In genomic region chr10:22460531-22461403, GRCh38 we compare ENCODE assay signal across 36 cellular contexts.
"Had no signal": no experiment of that assay in that cellular context is flagged by ENCODE, and none has a peak within 500 bp of the region (broad histone marks: within the 10 kb centered on the region; RNA-seq: fewer than 3 reads in every experiment).

No MANE protein-coding gene starts in this region.

- H3K9me3 ChIP-seq: adrenal gland, body of pancreas, breast epithelium had no signal

- H3K27ac ChIP-seq: adrenal gland, body of pancreas, brain microvascular endothelial cell, breast epithelium, VCaP had no signal

- H3K27me3 ChIP-seq: adrenal gland, body of pancreas, brain microvascular endothelial cell, breast epithelium had no signal

- H3K36me3 Mint-ChIP-seq: activated CD4-positive, alpha-beta memory T cell treated with anti-CD3 and anti-CD28 coated beads for 36 hours; activated naive CD4-positive, alpha-beta T cell treated with anti-CD3 and anti-CD28 coated beads, Interleukin-2, amount 50 U/mL, for 72 hours; activated naive CD8-positive, alpha-beta T cell treated with anti-CD3 and anti-CD28 coated beads for 36 hours had no signal

- H3K9me3 Mint-ChIP-seq: activated CD4-positive, alpha-beta T cell treated with anti-CD3 and anti-CD28 coated beads, Interleukin-2, amount 10 ng/mL, durations not matched to agents 24 days and 14 days; activated CD8-positive, alpha-beta T cell treated with anti-CD3 and anti-CD28 coated beads for 36 hours; activated naive CD4-positive, alpha-beta T cell treated with anti-CD3 and anti-CD28 coated beads for 36 hours; activated naive CD4-positive, alpha-beta T cell treated with anti-CD3 and anti-CD28 coated beads, Interleukin-2, amount 50 U/mL, for 72 hours; activated naive CD8-positive, alpha-beta T cell treated with anti-CD3 and anti-CD28 coated beads for 36 hours; activated T-helper 17 cell treated with anti-CD3 and anti-CD28 coated beads, Interleukin-2, amount 50 U/mL, for 72 hours; T-helper 2 cell treated with Interferon-gamma antibody and Interleukin-4, amounts not matched to agents 5 μg/mL and 100 μg/mL, for 36 hours had no signal

- H3K4me1 ChIP-seq: adrenal gland, body of pancreas, breast epithelium had no signal

- H3K4me3 Mint-ChIP-seq: activated B cell treated with CpG ODN at 0.5 μM for 24 hours; activated CD4-positive, alpha-beta memory T cell treated with anti-CD3 and anti-CD28 coated beads for 36 hours; activated CD4-positive, alpha-beta T cell treated with anti-CD3 and anti-CD28 coated beads, Interleukin-2, amount 10 ng/mL, durations not matched to agents 24 days and 14 days; activated CD8-positive, alpha-beta T cell treated with anti-CD3 and anti-CD28 coated beads for 36 hours; activated naive CD4-positive, alpha-beta T cell treated with anti-CD3 and anti-CD28 coated beads for 36 hours; activated naive CD8-positive, alpha-beta T cell treated with anti-CD3 and anti-CD28 coated beads for 36 hours; activated T-cell treated with anti-CD3 and anti-CD28 coated beads, Interleukin-2, amount 50 U/mL, for 4 hours; activated T-cell treated with anti-CD3 and anti-CD28 coated beads, Interleukin-2, amount 50 U/mL, for 72 hours; activated T-helper 1 cell treated with anti-CD3 and anti-CD28 coated beads, Interleukin-12 subunit alpha, Interleukin-12 subunit beta, Interleukin-2, Interleukin-4 antibody, amounts not matched to agents 30 ng/mL and 10 ng/mL and 1 ng/mL, durations not matched to agents 14 hours and 24 hours and 36 hours; activated T-helper 17 cell treated with anti-CD3 and anti-CD28 coated beads, Interleukin-2, amount 50 U/mL, for 72 hours; T-helper 2 cell treated with Interferon-gamma antibody and Interleukin-4, amounts not matched to agents 5 μg/mL and 100 μg/mL, for 36 hours had no signal

- H3K27me3 Mint-ChIP-seq: activated B cell treated with CpG ODN at 0.5 μM for 24 hours; activated CD4-positive, alpha-beta memory T cell treated with anti-CD3 and anti-CD28 coated beads for 36 hours; activated CD4-positive, alpha-beta T cell treated with anti-CD3 and anti-CD28 coated beads, Interleukin-2, amount 10 ng/mL, durations not matched to agents 24 days and 14 days; activated CD8-positive, alpha-beta T cell treated with anti-CD3 and anti-CD28 coated beads for 36 hours; activated naive CD8-positive, alpha-beta T cell treated with anti-CD3 and anti-CD28 coated beads for 36 hours; activated T-helper 17 cell treated with anti-CD3 and anti-CD28 coated beads, Interleukin-2, amount 50 U/mL, for 72 hours had no signal

- H3K4me1 Mint-ChIP-seq: activated naive CD8-positive, alpha-beta T cell treated with anti-CD3 and anti-CD28 coated beads for 36 hours; activated T-helper 17 cell treated with anti-CD3 and anti-CD28 coated beads, Interleukin-2, amount 50 U/mL, for 72 hours had no signal

- H3K4me3 ChIP-seq: adrenal gland, body of pancreas, breast epithelium had no signal

- H3K36me3 ChIP-seq: adrenal gland, brain microvascular endothelial cell, breast epithelium had no signal

- H3K27ac Mint-ChIP-seq: activated B cell treated with CpG ODN at 0.5 μM for 24 hours; activated CD4-positive, alpha-beta memory T cell treated with anti-CD3 and anti-CD28 coated beads for 36 hours; activated CD4-positive, alpha-beta T cell treated with anti-CD3 and anti-CD28 coated beads, Interleukin-2, amount 10 ng/mL, durations not matched to agents 24 days and 14 days; activated CD8-positive, alpha-beta T cell treated with anti-CD3 and anti-CD28 coated beads for 36 hours; activated naive CD4-positive, alpha-beta T cell treated with anti-CD3 and anti-CD28 coated beads for 36 hours; activated naive CD8-positive, alpha-beta T cell treated with anti-CD3 and anti-CD28 coated beads for 36 hours; activated T-cell treated with anti-CD3 and anti-CD28 coated beads, Interleukin-2, amount 50 U/mL, for 72 hours; activated T-helper 1 cell treated with anti-CD3 and anti-CD28 coated beads, Interleukin-12 subunit alpha, Interleukin-12 subunit beta, Interleukin-2, Interleukin-4 antibody, amounts not matched to agents 30 ng/mL and 10 ng/mL and 1 ng/mL, durations not matched to agents 14 hours and 24 hours and 36 hours; activated T-helper 17 cell treated with anti-CD3 and anti-CD28 coated beads, Interleukin-2, amount 50 U/mL, for 72 hours; T-helper 2 cell treated with Interferon-gamma antibody and Interleukin-4, amounts not matched to agents 5 μg/mL and 100 μg/mL, for 36 hours had no signal

- FAIRE-seq: astrocyte, colon, TTC549 had no signal

- DNase-seq: activated B cell treated with CpG ODN at 0.5 μM for 24 hours; activated CD4-positive, alpha-beta memory T cell treated with anti-CD3 and anti-CD28 coated beads for 36 hours; activated CD4-positive, alpha-beta T cell treated with anti-CD3 and anti-CD28 coated beads for 4 hours; activated CD4-positive, alpha-beta T cell treated with anti-CD3 and anti-CD28 coated beads, Interleukin-2, amount 10 ng/mL, durations not matched to agents 24 days and 14 days; activated CD4-positive, alpha-beta T cell treated with anti-CD3 and anti-CD28 coated beads, Interleukin-2, amount 50 U/mL, for 1 hour; activated CD4-positive, alpha-beta T cell treated with anti-CD3 and anti-CD28 coated beads, Interleukin-2, amount 50 U/mL, for 4 hours; activated CD4-positive, CD25-positive, alpha-beta regulatory T cell treated with anti-CD3 and anti-CD28 coated beads, Interleukin-2, amount 50 U/mL, for 72 hours; activated CD8-positive, alpha-beta memory T cell treated with anti-CD3 and anti-CD28 coated beads, Interleukin-2, amount 50 U/mL, for 4 hours; activated CD8-positive, alpha-beta T cell treated with anti-CD3 and anti-CD28 coated beads for 36 hours; activated effector memory CD4-positive, alpha-beta T cell treated with anti-CD3 and anti-CD28 coated beads, Interleukin-2, amount 50 U/mL, for 16 hours; activated gamma-delta T cell treated with Interleukin-2 at 50 U/mL for 16 hours; activated naive CD4-positive, alpha-beta T cell; activated naive CD4-positive, alpha-beta T cell treated with anti-CD3 and anti-CD28 coated beads for 36 hours; activated naive CD4-positive, alpha-beta T cell treated with anti-CD3 and anti-CD28 coated beads, Interleukin-2, amount 50 U/mL, for 16 hours; activated naive CD8-positive, alpha-beta T cell treated with anti-CD3 and anti-CD28 coated beads for 36 hours; activated T-cell treated with anti-CD3 and anti-CD28 coated beads for 4 hours; activated T-cell treated with anti-CD3 and anti-CD28 coated beads, Interleukin-2, amount 50 U/mL, for 1 hour; activated T-cell treated with anti-CD3 and anti-CD28 coated beads, Interleukin-2, amount 50 U/mL, for 4 hours; activated T-cell treated with anti-CD3 and anti-CD28 coated beads, Interleukin-2, amount 50 U/mL, for 72 hours; adrenal gland; amniotic stem cell; aorta; body of pancreas; brain microvascular endothelial cell; central memory CD4-positive, alpha-beta T cell; T-helper 2 cell; T-helper 9 cell had no signal

- ATAC-seq: activated CD8-positive, alpha-beta T cell treated with anti-CD3 and anti-CD28 coated beads for 36 hours; activated naive CD4-positive, alpha-beta T cell treated with anti-CD3 and anti-CD28 coated beads, Interleukin-2, amount 50 U/mL, for 72 hours; activated T-cell treated with anti-CD3 and anti-CD28 coated beads, Interleukin-2, amount 50 U/mL, for 4 hours; activated T-cell treated with anti-CD3 and anti-CD28 coated beads, Interleukin-2, amount 50 U/mL, for 72 hours; activated T-helper 17 cell treated with anti-CD3 and anti-CD28 coated beads, Interleukin-2, amount 50 U/mL, for 72 hours; body of pancreas had no signal
